Comparison of ENCODE assay signal across 8 cellular contexts in genomic region chrX:55489315-55490009, GRCh38. TPM values are rescaled to one million over a fixed set of nuclear protein-coding genes. Genes with fewer than 3 reads are reported as not detected.
DNase-seq lines count a peak whose midpoint lies in the region; ATAC-seq and TF ChIP-seq lines count a peak whose summit lies in the region.

Gene USP51 (minus strand): TSS chrX:55489848. CDS start chrX:55488939, 909 bp downstream.

- TF ChIP-seq CTCF in VCaP (conservative IDR thresholded peaks at IDR 0.05) (peak; percentile 29; the same call in 1 of the 2 replicates), lung (IDR thresholded peaks at IDR 0.05; ENCODE audit: control extremely low read depth, extremely low read depth) (no peak), stomach (IDR thresholded peaks at IDR 0.05) (no peak)

- peak; percentile 39 for ATAC-seq in GM19438 (IDR thresholded peaks at IDR 0.05; ENCODE audit: low read depth, unreplicated experiment)
- peak; percentile 34 for ATAC-seq in HG03558 (IDR thresholded peaks at IDR 0.05; ENCODE audit: extremely low read depth, unreplicated experiment)
- ATAC-seq in lung (ENCODE audit: insufficient read depth, low FRiP score) = peak; percentile 15

- H3K4me1 ChIP-seq in ectodermal cell (ENCODE audit: control insufficient read depth, insufficient read depth, low read length) (peaks cover 3% of the 10 kb centered on the region), lung (ENCODE audit: control insufficient read depth in 2 of 2, insufficient read depth in 2 of 2, low read length in 2 of 2) (no peaks in the 10 kb centered on the region), stomach (peaks cover 0 to 23% (median 13%) of the 10 kb centered on the region in 4 donors)

- DNase-seq in DMS79 (lab: John Stamatoyannopoulos, UW) = peak; percentile 8
- peak; percentile 33 for DNase-seq in lung (ENCODE audit: low spot score)
- DNase-seq in stomach = peak; percentile 42
- no peak for DNase-seq in NCI-H2171 (lab: John Stamatoyannopoulos, UW)

- WGBS in ectodermal cell, 2 experiments = 0 to 1% methylated on average over 31 to 34 of the region's 34 CpGs
- 1 to 29% methylated on average over 29 to 34 of the region's 34 CpGs for WGBS in lung, 2 donors
- WGBS in stomach, 5 donors = 1 to 33% (median 8%) methylated on average over 25 to 34 of the region's 34 CpGs

- peak within 1 kb of the TSS; percentile 54 for H3K4me3 ChIP-seq in ectodermal cell (ENCODE audit: insufficient read depth, low read depth, low read length)
- peak within 1 kb of the TSS; percentile 43 for H3K4me3 ChIP-seq in lung
- peak within 1 kb of the TSS; percentile 54 to 76 (median 58) for H3K4me3 ChIP-seq in stomach

- intact Hi-C loops in stomach (cut with DNase I; ENCODE audit: low total_unique reads) = no loop called here

- TF ChIP-seq POLR2A in stomach (IDR thresholded peaks at IDR 0.05) = no peak

- H3K27me3 ChIP-seq in ectodermal cell (ENCODE audit: control insufficient read depth, insufficient read depth, low read length, poor library complexity, severe bottlenecking) (no peaks in the 10 kb centered on the region), lung (ENCODE audit: control insufficient read depth, insufficient read depth) (no peaks in the 10 kb centered on the region), stomach (no peaks in the 10 kb centered on the region)

- H3K36me3 ChIP-seq in ectodermal cell (ENCODE audit: control insufficient read depth, insufficient read depth, low read length) (no peaks in the 10 kb centered on the region), lung (ENCODE audit: control insufficient read depth in 2 of 2, insufficient read depth in 2 of 2, low read length in 2 of 2) (no peaks in the 10 kb centered on the region), stomach (no peaks in the 10 kb centered on the region)

- H3K9me3 ChIP-seq in ectodermal cell (ENCODE audit: control insufficient read depth, low read length) = no peaks in the 10 kb centered on the region
- no peaks in the 10 kb centered on the region for H3K9me3 ChIP-seq in lung (ENCODE audit: control insufficient read depth in 2 of 2, insufficient read depth in 1 of 2, low read length in 1 of 2)
- no peaks in the 10 kb centered on the region for H3K9me3 ChIP-seq in stomach

- no peak for TF ChIP-seq EP300 in stomach (IDR thresholded peaks at IDR 0.05)

- H3K27ac ChIP-seq in VCaP (peak within 1 kb of the TSS; percentile 81), ectodermal cell (ENCODE audit: insufficient read depth, low read depth, low read length, poor library complexity, severe bottlenecking) (peak within 1 kb of the TSS; percentile 88), lung (ENCODE audit: low read depth in 1 of 2, low read length in 1 of 2) (peak within 1 kb of the TSS; percentile 73 to 92), stomach (peak within 1 kb of the TSS; percentile 85 to 93 (median 89))

RNA-seq across cellular contexts. Expression of gene USP51, which starts in this region (rescaled TPM):
- 6.9 TPM for polyA plus RNA-seq in ectodermal cell (2013, experiment 1 of 4)
- 7.0 TPM for polyA plus RNA-seq in ectodermal cell (2013, experiment 2 of 4)
- polyA plus RNA-seq in ectodermal cell (2013, experiment 3 of 4) = 6.8 TPM
- polyA plus RNA-seq in ectodermal cell (2013, experiment 4 of 4) = 8.7 TPM
- total RNA-seq in lung (10 to 100 TPM in 1 of 2 donors, 1 to 10 TPM in 1; 4.4 to 10.2 TPM), stomach (1 to 10 TPM in 2 of 5 donors, under 1 TPM in 1, not detected in 2; 0.29 to 2.2 (median 1.2) TPM)
- polyA plus RNA-seq in lung (1 to 10 TPM in 1 of 2 donors, under 1 TPM in 1; 0.70 to 1.3 TPM), stomach (under 1 TPM; 0.40 to 0.46 (median 0.44) TPM)
